ENCODE assay signal across 21 cellular contexts in genomic region chr16:27722892-27723450, GRCh38.
A peak's percentile ranks its signal among the peaks of the same experiment; 100 is the strongest.
DNase-seq lines count a peak whose midpoint lies in the region; ATAC-seq and TF ChIP-seq lines count a peak whose summit lies in the region.
"Had no signal": no experiment of that assay in that cellular context is flagged by ENCODE, and none has a peak within 500 bp of the region (broad histone marks: within the 10 kb centered on the region; RNA-seq: fewer than 3 reads in every experiment).

No MANE protein-coding gene starts in this region.

- no peaks in the 10 kb centered on the region for H3K4me1 ChIP-seq in endodermal cell (ENCODE audit: control insufficient read depth, insufficient read depth, low read length)
- peaks cover 18 to 23% of the 10 kb centered on the region in 2 donors for H3K4me1 ChIP-seq in neuronal stem cell (ENCODE audit: control insufficient read depth in 2 of 2, insufficient read depth in 1 of 2, low read depth in 1 of 2, low read length in 2 of 2)
- peaks cover 2% of the 10 kb centered on the region for H3K4me1 ChIP-seq in HAP-1
- peaks cover 10% of the 10 kb centered on the region for H3K4me1 ChIP-seq in lower lobe of right lung
- H3K4me1 ChIP-seq: left lung had no signal

- 94 to 100% methylated on average over 3 to 7 of the region's 7 CpGs for WGBS in endodermal cell (ENCODE audit: insufficient coverage in 1 of 2, insufficient read length in 1 of 2), 2 experiments
- WGBS in neuronal stem cell (ENCODE audit: extremely low coverage in 2 of 2, insufficient read length in 2 of 2, insufficient replicate concordance in 1 of 2), 2 donors: no CpG with 5 or more reads among the region's 7 CpGs

- H3K18ac ChIP-seq in neuronal stem cell (ENCODE audit: low read length): peak overlapping the region; percentile 27

- H3K36me3 Mint-ChIP-seq in T-helper 17 cell (ENCODE audit: low read depth): peaks cover 19% of the 10 kb centered on the region
- H3K36me3 Mint-ChIP-seq in endodermal cell (ENCODE audit: low read depth): peaks cover 61% of the 10 kb centered on the region

- H3K9me3 Mint-ChIP-seq in endodermal cell: no peaks in the 10 kb centered on the region
- H3K9me3 Mint-ChIP-seq: activated CD4-positive, alpha-beta T cell treated with anti-CD3 and anti-CD28 coated beads, Interleukin-2, amount 10 ng/mL, durations not matched to agents 24 days and 14 days had no signal

- no peak for ATAC-seq in T-helper 17 cell
- ATAC-seq in HG03097 (IDR thresholded peaks at IDR 0.05; ENCODE audit: low FRiP score, unreplicated experiment): no peak
- no peak for ATAC-seq in lower lobe of right lung
- ATAC-seq in GM21786 (IDR thresholded peaks at IDR 0.05; ENCODE audit: unreplicated experiment): no peak
- ATAC-seq: gastrocnemius medialis, GM12878, HCT116, left lung had no signal

- H3K4me2 ChIP-seq in neuronal stem cell (ENCODE audit: insufficient read depth, low read length, poor library complexity, severe bottlenecking): no peak overlapping the region

- H3K14ac ChIP-seq in neuronal stem cell (ENCODE audit: low read length): no peak overlapping the region

- no peaks in the 10 kb centered on the region for H3K27me3 ChIP-seq in endodermal cell (ENCODE audit: control insufficient read depth, insufficient read depth, low read length, poor library complexity, severe bottlenecking)
- H3K27me3 ChIP-seq in neuronal stem cell (ENCODE audit: control insufficient read depth in 3 of 3, insufficient read depth in 3 of 3, low read depth in 1 of 3, low read length in 3 of 3): no peaks in the 10 kb centered on the region
- H3K27me3 ChIP-seq in HAP-1 (ENCODE audit: low read depth): no peaks in the 10 kb centered on the region
- H3K27me3 ChIP-seq in lower lobe of right lung (ENCODE audit: low read depth): no peaks in the 10 kb centered on the region
- H3K27me3 ChIP-seq: gastrocnemius medialis, left lung, SJSA1 had no signal

- H3K9ac ChIP-seq in endodermal cell (ENCODE audit: extremely low read depth, low read length, poor library complexity, severe bottlenecking) (no peak overlapping the region), neuronal stem cell (ENCODE audit: low read depth, low read length, poor library complexity) (no peak overlapping the region)

- H3K79me1 ChIP-seq in neuronal stem cell (ENCODE audit: low read depth, low read length): no peaks in the 10 kb centered on the region

- in situ Hi-C loops in HAP-1 (cut with MboI; ENCODE audit: low sequenced_read_pairs): no loop called here

- H4K91ac ChIP-seq in neuronal stem cell (ENCODE audit: low read depth, low read length, poor library complexity): no peak overlapping the region

- H3K36me3 ChIP-seq in endodermal cell (ENCODE audit: control insufficient read depth, insufficient read depth, low read length) (peaks cover 23% of the 10 kb centered on the region), neuronal stem cell (replicated peaks in 1 of 2; ENCODE audit: control insufficient read depth in 2 of 2, insufficient read depth in 2 of 2, low read length in 2 of 2) (peaks cover 12 to 46% of the 10 kb centered on the region in 2 donors), HAP-1 (replicated peaks) (no peaks in the 10 kb centered on the region), lower lobe of right lung (peaks cover 12% of the 10 kb centered on the region)
- H3K36me3 ChIP-seq: gastrocnemius medialis, SJSA1 had no signal

- no peak overlapping the region for H4K8ac ChIP-seq in neuronal stem cell (ENCODE audit: low read depth, low read length)

- H3K23ac ChIP-seq in neuronal stem cell (ENCODE audit: low read depth, low read length, poor library complexity): no peak overlapping the region

- TF ChIP-seq CTCF in endodermal cell (conservative IDR thresholded peaks at IDR 0.05) (no peak), lower lobe of right lung (IDR thresholded peaks at IDR 0.05) (no peak)

- no peak overlapping the region for H2AFZ ChIP-seq in neuronal stem cell (ENCODE audit: low read length)

- H2BK15ac ChIP-seq in neuronal stem cell (ENCODE audit: low read length): no peak overlapping the region

- intact Hi-C loops in lower lobe of right lung (cut with DNase I): no loop called here

- no peak overlapping the region for H3K4me3 Mint-ChIP-seq in T-helper 17 cell
- H3K4me3 Mint-ChIP-seq in endodermal cell: no peak overlapping the region
- H3K4me3 Mint-ChIP-seq: activated CD4-positive, alpha-beta T cell treated with anti-CD3 and anti-CD28 coated beads, Interleukin-2, amount 10 ng/mL, durations not matched to agents 24 days and 14 days had no signal

- H2AK5ac ChIP-seq in neuronal stem cell (ENCODE audit: low read depth, low read length): no peak overlapping the region

- no peaks in the 10 kb centered on the region for H3K27me3 Mint-ChIP-seq in T-helper 17 cell
- no peaks in the 10 kb centered on the region for H3K27me3 Mint-ChIP-seq in endodermal cell (ENCODE audit: insufficient read depth)
- H3K27me3 Mint-ChIP-seq: activated CD4-positive, alpha-beta T cell treated with anti-CD3 and anti-CD28 coated beads, Interleukin-2, amount 10 ng/mL, durations not matched to agents 24 days and 14 days had no signal

- DNase-seq in D341Med (ENCODE audit: low spot score) (peak; percentile 78), T-helper 17 cell (no peak), endodermal cell (no peak), neuronal stem cell (ENCODE audit: low spot score) (no peak), HAP-1 (ENCODE audit: low spot score in 2 of 2) (no peak), lower lobe of right lung (no peak)
- DNase-seq: activated CD4-positive, alpha-beta T cell treated with anti-CD3 and anti-CD28 coated beads, Interleukin-2, amount 10 ng/mL, durations not matched to agents 24 days and 14 days; activated naive CD4-positive, alpha-beta T cell treated with anti-CD3 and anti-CD28 coated beads, Interleukin-2, amount 50 U/mL, for 16 hours; activated T-cell treated with anti-CD3 and anti-CD28 coated beads for 4 hours; cortex of kidney; gastrocnemius medialis; left lung; NCI-H2107; NCI-H748 treated with DMSO at 0.1 percent for 48 hours; T1000 had no signal

- no peak overlapping the region for H2BK120ac ChIP-seq in neuronal stem cell (ENCODE audit: low read depth, low read length)

- H3K4ac ChIP-seq in neuronal stem cell (ENCODE audit: low read length): no peak overlapping the region

- H2BK5ac ChIP-seq in neuronal stem cell (ENCODE audit: low read length): no peak overlapping the region

- H2BK12ac ChIP-seq in neuronal stem cell (ENCODE audit: low read length): no peak overlapping the region

- H3K27ac ChIP-seq in endodermal cell (ENCODE audit: low read depth, low read length) (no peak overlapping the region), neuronal stem cell (replicated peaks; ENCODE audit: low read length) (no peak overlapping the region), lower lobe of right lung (no peak overlapping the region)
- H3K27ac ChIP-seq: epithelial cell of prostate, gastrocnemius medialis, left lung, SJSA1 had no signal

- peaks cover 4% of the 10 kb centered on the region for H3K4me1 Mint-ChIP-seq in T-helper 17 cell
- H3K4me1 Mint-ChIP-seq in endodermal cell: peaks cover 7% of the 10 kb centered on the region

- peak overlapping the region; percentile 51 for H3K27ac Mint-ChIP-seq in T-helper 17 cell
- H3K27ac Mint-ChIP-seq in endodermal cell: peak overlapping the region; percentile 17
- H3K27ac Mint-ChIP-seq: activated CD4-positive, alpha-beta T cell treated with anti-CD3 and anti-CD28 coated beads, Interleukin-2, amount 10 ng/mL, durations not matched to agents 24 days and 14 days had no signal

- no peak overlapping the region for H3K4me3 ChIP-seq in endodermal cell (ENCODE audit: low read length)
- no peak overlapping the region for H3K4me3 ChIP-seq in neuronal stem cell (ENCODE audit: low read length in 2 of 2)
- H3K4me3 ChIP-seq in HAP-1: no peak overlapping the region
- H3K4me3 ChIP-seq in lower lobe of right lung: no peak overlapping the region
- H3K4me3 ChIP-seq: gastrocnemius medialis, GM12878, left lung, SJSA1 had no signal

- no peaks in the 10 kb centered on the region for H3K9me3 ChIP-seq in T-helper 17 cell (ENCODE audit: control insufficient read depth, low read length, poor library complexity, severe bottlenecking)
- H3K9me3 ChIP-seq in endodermal cell (ENCODE audit: control insufficient read depth, low read length): no peaks in the 10 kb centered on the region
- peaks cover 0 to 11% of the 10 kb centered on the region in 2 donors for H3K9me3 ChIP-seq in neuronal stem cell (replicated peaks in 1 of 2; ENCODE audit: control insufficient read depth in 2 of 2, insufficient read depth in 1 of 2, low read depth in 1 of 2, low read length in 2 of 2)
- no peaks in the 10 kb centered on the region for H3K9me3 ChIP-seq in HAP-1
- no peaks in the 10 kb centered on the region for H3K9me3 ChIP-seq in lower lobe of right lung
- H3K9me3 ChIP-seq: gastrocnemius medialis, left lung, SJSA1 had no signal
